In genomic region chr2:170121689-170122088, GRCh38 we compare ENCODE assay signal across 29 cellular contexts. TPM values are rescaled to one million over a fixed set of nuclear protein-coding genes. Genes with fewer than 3 reads are reported as not detected.
"Had no signal": no experiment of that assay in that cellular context is flagged by ENCODE, and none has a peak within 500 bp of the region (broad histone marks: within the 10 kb centered on the region; RNA-seq: fewer than 3 reads in every experiment).

No MANE protein-coding gene starts in this region.

- H3K4me1 Mint-ChIP-seq: activated B cell treated with CpG ODN at 0.5 μM for 24 hours; activated naive CD8-positive, alpha-beta T cell treated with anti-CD3 and anti-CD28 coated beads for 36 hours; nephron had no signal

- H3K27ac ChIP-seq: adrenal gland, ascending aorta, brain microvascular endothelial cell, gastroesophageal sphincter, right lobe of liver, thoracic aorta, vagina had no signal

- H3K36me3 ChIP-seq: adrenal gland, ascending aorta, brain microvascular endothelial cell, gastroesophageal sphincter, right lobe of liver, thoracic aorta, vagina had no signal

- H3K27me3 Mint-ChIP-seq: activated naive CD8-positive, alpha-beta T cell treated with anti-CD3 and anti-CD28 coated beads for 36 hours; type B pancreatic cell had no signal

- H3K9me3 ChIP-seq: adrenal gland, ascending aorta, gastroesophageal sphincter, right lobe of liver, thoracic aorta, vagina had no signal

- H3K4me3 ChIP-seq: adrenal gland, ascending aorta, gastroesophageal sphincter, right lobe of liver, thoracic aorta, vagina had no signal

- H3K4me1 ChIP-seq: adrenal gland, ascending aorta, gastroesophageal sphincter, right lobe of liver, vagina had no signal

- H3K9me3 Mint-ChIP-seq: effector memory CD8-positive, alpha-beta T cell; T-helper 2 cell treated with Interferon-gamma antibody and Interleukin-4, amounts not matched to agents 5 μg/mL and 100 μg/mL, for 36 hours had no signal

- H3K27ac Mint-ChIP-seq: activated B cell treated with CpG ODN at 0.5 μM for 24 hours; activated CD8-positive, alpha-beta T cell treated with anti-CD3 and anti-CD28 coated beads for 36 hours; activated naive CD8-positive, alpha-beta T cell treated with anti-CD3 and anti-CD28 coated beads for 36 hours; effector memory CD8-positive, alpha-beta T cell; immature natural killer cell; nephron; stimulated activated naive CD8-positive, alpha-beta T cell treated with anti-CD3 and anti-CD28 coated beads, Interleukin-15, Interleukin-2, amounts not matched to agents 100 ng/mL and 50 ng/mL, for 24 hours; T-helper 2 cell treated with Interferon-gamma antibody and Interleukin-4, amounts not matched to agents 5 μg/mL and 100 μg/mL, for 36 hours; type B pancreatic cell had no signal

- H3K27me3 ChIP-seq: adrenal gland, ascending aorta, brain microvascular endothelial cell, right lobe of liver, vagina had no signal

- FAIRE-seq: endothelial cell of umbilical vein had no signal

- H3K36me3 Mint-ChIP-seq: activated naive CD8-positive, alpha-beta T cell treated with anti-CD3 and anti-CD28 coated beads for 36 hours; immature natural killer cell had no signal

- ATAC-seq: activated CD8-positive, alpha-beta T cell treated with anti-CD3 and anti-CD28 coated beads for 36 hours; effector memory CD8-positive, alpha-beta T cell; gastroesophageal sphincter; left ventricle myocardium superior; right lobe of liver had no signal

- H3K4me3 Mint-ChIP-seq: activated B cell treated with CpG ODN at 0.5 μM for 24 hours; activated CD8-positive, alpha-beta T cell treated with anti-CD3 and anti-CD28 coated beads for 36 hours; activated naive CD8-positive, alpha-beta T cell treated with anti-CD3 and anti-CD28 coated beads for 36 hours; effector memory CD8-positive, alpha-beta T cell; immature natural killer cell; nephron; stimulated activated naive CD8-positive, alpha-beta T cell treated with anti-CD3 and anti-CD28 coated beads, Interleukin-15, Interleukin-2, amounts not matched to agents 100 ng/mL and 50 ng/mL, for 24 hours; T-helper 2 cell treated with Interferon-gamma antibody and Interleukin-4, amounts not matched to agents 5 μg/mL and 100 μg/mL, for 36 hours; type B pancreatic cell had no signal

- DNase-seq: activated B cell treated with CpG ODN at 0.5 μM for 24 hours; activated CD4-positive, alpha-beta T cell treated with anti-CD3 and anti-CD28 coated beads, Interleukin-2, amount 50 U/mL, for 1 hour; activated CD8-positive, alpha-beta T cell treated with anti-CD3 and anti-CD28 coated beads for 36 hours; activated naive CD4-positive, alpha-beta T cell treated with Interleukin-2 at 50 U/mL for 16 hours; activated naive CD8-positive, alpha-beta T cell treated with anti-CD3 and anti-CD28 coated beads for 36 hours; activated T-cell treated with anti-CD3 and anti-CD28 coated beads, Interleukin-2, amount 50 U/mL, for 48 hours; adrenal gland; brain microvascular endothelial cell; caudate nucleus; cortex of kidney; effector memory CD8-positive, alpha-beta T cell; hippocampal formation; immature natural killer cell; left ventricle myocardium superior; right lobe of liver; stimulated activated CD4-positive, alpha-beta T cell treated with anti-CD3 and anti-CD28 coated beads, Interleukin-4, amount 100 ng/mL, for 1 hour had no signal

RNA-seq across cellular contexts. Expression of gene MYO3B, which starts 56.3 kb away (rescaled TPM):
- total RNA-seq: activated B cell treated with CpG ODN at 0.5 μM for 24 hours, ascending aorta, chondrocyte, endothelial cell of umbilical vein, gastroesophageal sphincter, lung microvascular endothelial cell, mesenteric fat pad, osteocyte, thoracic aorta had no signal
- polyA plus RNA-seq: immature natural killer cell had no signal
